In genomic region chr3:173839859-173840258, GRCh38 we compare ENCODE assay signal across 24 cellular contexts.
"Had no signal": no experiment of that assay in that cellular context is flagged by ENCODE, and none has a peak within 500 bp of the region (broad histone marks: within the 10 kb centered on the region; RNA-seq: fewer than 3 reads in every experiment).

No MANE protein-coding gene starts in this region.

- H3K27ac ChIP-seq: coronary artery, dorsolateral prefrontal cortex, esophagus muscularis mucosa, foreskin keratinocyte, gastroesophageal sphincter, heart right ventricle, left lung, lower lobe of right lung had no signal

- H3K4me1 ChIP-seq: esophagus muscularis mucosa, foreskin keratinocyte, gastroesophageal sphincter, heart right ventricle, left lung, lower lobe of right lung had no signal

- H3K9me3 ChIP-seq: esophagus muscularis mucosa, gastroesophageal sphincter, heart right ventricle, left lung, lower lobe of right lung, mucosa of descending colon had no signal

- ATAC-seq: foreskin keratinocyte, gastroesophageal sphincter, heart right ventricle, left cardiac atrium, left lung, left ventricle myocardium superior, lower lobe of right lung, mucosa of descending colon had no signal

- H3K27me3 ChIP-seq: dorsolateral prefrontal cortex, esophagus muscularis mucosa, foreskin keratinocyte, gastroesophageal sphincter, heart right ventricle, left lung had no signal

- H3K36me3 ChIP-seq: esophagus muscularis mucosa, gastroesophageal sphincter, heart right ventricle, left lung, lower lobe of right lung had no signal

- H3K4me3 ChIP-seq: coronary artery, dorsolateral prefrontal cortex, esophagus muscularis mucosa, gastroesophageal sphincter, heart right ventricle, left lung, lower lobe of right lung, mucosa of descending colon had no signal

- FAIRE-seq: colon, endothelial cell of umbilical vein, frontal cortex, islet of Langerhans, keratinocyte had no signal

- DNase-seq: dermis blood vessel endothelial cell; dorsolateral prefrontal cortex; effector CD4-positive, alpha-beta T cell; effector memory CD4-positive, alpha-beta T cell; foreskin keratinocyte; glutamatergic neuron; head of caudate nucleus; heart right ventricle; hippocampal formation; left cardiac atrium; left lung; left ventricle myocardium superior; lower lobe of right lung; mesenchymal stem cell; mucosa of descending colon; naive B cell had no signal
